ENCODE assay signal across 18 cellular contexts in the genomic region with DNA sequence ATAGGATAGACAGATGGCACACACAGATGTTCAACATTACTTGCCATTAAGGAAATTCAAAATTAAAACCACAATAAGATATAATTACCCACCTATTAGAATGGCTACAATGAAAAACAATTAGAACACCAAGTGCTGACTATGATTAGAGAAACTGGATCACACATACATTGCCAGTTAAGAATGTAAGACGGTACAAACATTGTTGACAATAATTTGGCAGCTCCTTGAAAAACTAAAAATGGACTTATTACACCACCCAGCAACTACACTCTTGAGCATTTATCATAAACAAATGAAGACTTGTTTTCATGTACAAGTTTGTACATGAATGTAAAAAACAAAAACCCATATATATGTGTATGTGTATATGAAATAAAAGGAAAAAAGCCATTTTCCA. TPM values are rescaled to one million over a fixed set of nuclear protein-coding genes. Genes with fewer than 3 reads are reported as not detected.
DNase-seq lines count a peak whose midpoint lies in the region; ATAC-seq, FAIRE-seq and TF ChIP-seq lines count a peak whose summit lies in the region.
"Had no signal": no experiment of that assay in that cellular context is flagged by ENCODE, and none has a peak within 500 bp of the region (broad histone marks: within the 10 kb centered on the region; RNA-seq: fewer than 3 reads in every experiment).

No MANE protein-coding gene starts in this region.

- peak; percentile 99 for FAIRE-seq in A549 (lab: Jason Lieb, UNC)
- FAIRE-seq: G401.6, GM12891, HTR-8/SVneo had no signal

- H3K36me3 ChIP-seq in adipocyte (ENCODE audit: control insufficient read depth, insufficient read depth, low read length, severe bottlenecking) = peaks cover 87% of the 10 kb centered on the region

- no peak for TF ChIP-seq RAD21 in A549 (conservative IDR thresholded peaks at IDR 0.05 in 1 of 2, IDR thresholded peaks at IDR 0.05 in 1 of 2)

- no peaks in the 10 kb centered on the region for H3K27me3 ChIP-seq in adipocyte (replicated peaks; ENCODE audit: control insufficient read depth, insufficient read depth, low read length)

- H3K9ac ChIP-seq in adipocyte (ENCODE audit: low read length) = no peak overlapping the region

- POLR2A ChIA-PET in A549 (lab: Yijun Ruan, JAX) = no interaction called here

- H3K4me3 ChIP-seq in A549 (no peak overlapping the region), adipocyte (ENCODE audit: low read length) (peak overlapping the region; percentile 49)
- H3K4me3 ChIP-seq: GM23338 had no signal

- CTCF ChIA-PET in A549 (lab: Yijun Ruan, JAX) = interaction anchor here (1.1 kb wide), 1 partner anchor 576 kb away, joined by 3 read pairs; no protein-coding TSS in a partner anchor

- TF ChIP-seq CTCF in A549 (IDR thresholded peaks at IDR 0.05) = no peak

- 91% methylated on average over 1 of the region's 1 CpG for WGBS in A549 (ENCODE audit: missing lambda C conversion rate)

- peaks cover 97% of the 10 kb centered on the region for H3K9me3 ChIP-seq in A549
- peaks cover 95% of the 10 kb centered on the region for H3K9me3 ChIP-seq in adipocyte (ENCODE audit: control insufficient read depth, low read length)

- H3K4me2 ChIP-seq in A549 = no peak overlapping the region
- H3K4me2 ChIP-seq: GM23338 had no signal

- no peak for TF ChIP-seq EP300 in A549 (IDR thresholded peaks at IDR 0.05)

- no peak for TF ChIP-seq POLR2A in A549 (IDR thresholded peaks at IDR 0.05; ENCODE audit: low read length)

- DNase-seq in Right ventricle myocardium superior = no peak
- no peak for DNase-seq in left cardiac atrium
- DNase-seq in A549 (ENCODE audit: low read depth in 1 of 2, low spot score in 1 of 2) = no peak
- DNase-seq in NCI-H1105 (lab: John Stamatoyannopoulos, UW) = peak; percentile 39
- no peak for DNase-seq in adipocyte (ENCODE audit: low read depth)
- no peak for DNase-seq in activated naive CD4-positive, alpha-beta T cell treated with Interleukin-2 at 50 U/mL for 16 hours
- DNase-seq: C1 segment of cervical spinal cord; Calu3; CD4-positive, alpha-beta T cell; DMS153; DMS79 treated with DMSO at 0.1 percent for 48 hours; EL; H9 had no signal

- ATAC-seq in Right ventricle myocardium superior (ENCODE audit: poor library complexity) (peak; percentile 68), left cardiac atrium (no peak), A549 (no peak), HG02642 (IDR thresholded peaks at IDR 0.05; ENCODE audit: poor library complexity, unreplicated experiment) (no peak)
- ATAC-seq: GM23338 had no signal

- no peak overlapping the region for H3K27ac ChIP-seq in A549

- H3K4me1 ChIP-seq in A549 (no peaks in the 10 kb centered on the region), adipocyte (ENCODE audit: control insufficient read depth, insufficient read depth, low read length) (no peaks in the 10 kb centered on the region)

- intact Hi-C loops in Right ventricle myocardium superior (cut with DNase I) = no loop called here
- intact Hi-C loops in left cardiac atrium (cut with DNase I) = no loop called here

TF ChIP-seq in A549, 52 proteins besides CTCF, POLR2A, EP300 and RAD21:
- TF ChIP-seq GATA3 (IDR thresholded peaks at IDR 0.05; ENCODE audit: borderline replicate concordance) = no peak
- no peak for TF ChIP-seq HOXB13 (CRISPR knock-in tag; IDR thresholded peaks at IDR 0.05; ENCODE audit: low read depth)
- no peak for TF ChIP-seq SREBF2 (IDR thresholded peaks at IDR 0.05)
- no peak for TF ChIP-seq EHMT2 (IDR thresholded peaks at IDR 0.05; ENCODE audit: low read depth)
- TF ChIP-seq SMC3 (IDR thresholded peaks at IDR 0.05) = no peak
- no peak for TF ChIP-seq HOXB5 (CRISPR knock-in tag; IDR thresholded peaks at IDR 0.05)
- TF ChIP-seq ZSCAN20 (CRISPR knock-in tag; IDR thresholded peaks at IDR 0.05) = no peak
- no peak for TF ChIP-seq CBX8 (IDR thresholded peaks at IDR 0.05)
- no peak for TF ChIP-seq JUNB (IDR thresholded peaks at IDR 0.05)
- TF ChIP-seq, protein P1, sequence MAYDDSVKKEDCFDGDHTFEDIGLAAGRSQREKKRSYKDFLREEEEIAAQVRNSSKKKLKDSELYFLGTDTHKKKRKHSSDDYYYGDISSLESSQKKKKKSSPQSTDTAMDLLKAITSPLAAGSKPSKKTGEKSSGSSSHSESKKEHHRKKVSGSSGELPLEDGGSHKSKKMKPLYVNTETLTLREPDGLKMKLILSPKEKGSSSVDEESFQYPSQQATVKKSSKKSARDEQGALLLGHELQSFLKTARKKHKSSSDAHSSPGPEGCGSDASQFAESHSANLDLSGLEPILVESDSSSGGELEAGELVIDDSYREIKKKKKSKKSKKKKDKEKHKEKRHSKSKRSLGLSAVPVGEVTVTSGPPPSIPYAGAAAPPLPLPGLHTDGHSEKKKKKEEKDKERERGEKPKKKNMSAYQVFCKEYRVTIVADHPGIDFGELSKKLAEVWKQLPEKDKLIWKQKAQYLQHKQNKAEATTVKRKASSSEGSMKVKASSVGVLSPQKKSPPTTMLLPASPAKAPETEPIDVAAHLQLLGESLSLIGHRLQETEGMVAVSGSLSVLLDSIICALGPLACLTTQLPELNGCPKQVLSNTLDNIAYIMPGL (CRISPR knock-in tag; IDR thresholded peaks at IDR 0.05; ENCODE audit: borderline replicate concordance) = no peak
- TF ChIP-seq, protein P2, sequence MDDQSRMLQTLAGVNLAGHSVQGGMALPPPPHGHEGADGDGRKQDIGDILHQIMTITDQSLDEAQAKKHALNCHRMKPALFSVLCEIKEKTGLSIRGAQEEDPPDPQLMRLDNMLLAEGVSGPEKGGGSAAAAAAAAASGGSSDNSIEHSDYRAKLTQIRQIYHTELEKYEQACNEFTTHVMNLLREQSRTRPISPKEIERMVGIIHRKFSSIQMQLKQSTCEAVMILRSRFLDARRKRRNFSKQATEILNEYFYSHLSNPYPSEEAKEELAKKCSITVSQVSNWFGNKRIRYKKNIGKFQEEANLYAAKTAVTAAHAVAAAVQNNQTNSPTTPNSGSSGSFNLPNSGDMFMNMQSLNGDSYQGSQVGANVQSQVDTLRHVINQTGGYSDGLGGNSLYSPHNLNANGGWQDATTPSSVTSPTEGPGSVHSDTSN (IDR thresholded peaks at IDR 0.05) = no peak
- no peak for TF ChIP-seq NFE2L2 (conservative IDR thresholded peaks at IDR 0.05; ENCODE audit: low read length)
- TF ChIP-seq MAZ (IDR thresholded peaks at IDR 0.05; ENCODE audit: borderline replicate concordance, low read depth, low read length) = no peak
- TF ChIP-seq, protein P3, sequence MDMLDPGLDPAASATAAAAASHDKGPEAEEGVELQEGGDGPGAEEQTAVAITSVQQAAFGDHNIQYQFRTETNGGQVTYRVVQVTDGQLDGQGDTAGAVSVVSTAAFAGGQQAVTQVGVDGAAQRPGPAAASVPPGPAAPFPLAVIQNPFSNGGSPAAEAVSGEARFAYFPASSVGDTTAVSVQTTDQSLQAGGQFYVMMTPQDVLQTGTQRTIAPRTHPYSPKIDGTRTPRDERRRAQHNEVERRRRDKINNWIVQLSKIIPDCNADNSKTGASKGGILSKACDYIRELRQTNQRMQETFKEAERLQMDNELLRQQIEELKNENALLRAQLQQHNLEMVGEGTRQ (IDR thresholded peaks at IDR 0.05) = no peak
TF ChIP-seq in A549: peak in this region for 0.

RNA-seq across cellular contexts. Expression of a gene that starts 13.7 kb away (rescaled TPM):
- total RNA-seq in Right ventricle myocardium superior = 5.6 TPM
- 1 to 10 TPM; 6.9 to 7.4 TPM for total RNA-seq in left cardiac atrium
- polyA plus RNA-seq in A549 (2011; rRNA removed) = 12.0 and 14.7 TPM in 2 replicates
- polyA plus RNA-seq in A549 (2012; cell fraction: cytosol; rRNA removed) = 2.5 and 2.6 TPM in 2 replicates
- 4.2 and 7.4 TPM in 2 replicates for polyA plus RNA-seq in A549 (2012; cell fraction: nucleus; rRNA removed)
- polyA plus RNA-seq in A549 (2017; fragmentation: RNase III; extraction: RNeasy Plus Mini Kit Qiagen cat#74134 plus additional on column Dnase treatment) = 11.1 to 12.4 TPM (median 11.2 TPM) in 3 replicates
- 5.9 and 12.5 TPM in 2 replicates for polyA minus RNA-seq in A549 (2011; rRNA and poly(A)+ RNA removed)

RNA-seq across cellular contexts. Expression of a gene that starts 34.5 kb away (rescaled TPM):
- total RNA-seq in Right ventricle myocardium superior = 3.1 TPM
- 1 to 10 TPM; 3.8 to 5.4 TPM for total RNA-seq in left cardiac atrium
- polyA plus RNA-seq in A549 (2011; rRNA removed) = 16.3 and 19.0 TPM in 2 replicates
- 3.6 and 3.7 TPM in 2 replicates for polyA plus RNA-seq in A549 (2012; cell fraction: cytosol; rRNA removed)
- 2.3 and 4.1 TPM in 2 replicates for polyA plus RNA-seq in A549 (2012; cell fraction: nucleus; rRNA removed)
- polyA plus RNA-seq in A549 (2017; fragmentation: RNase III; extraction: RNeasy Plus Mini Kit Qiagen cat#74134 plus additional on column Dnase treatment) = 7.9 to 8.9 TPM (median 8.7 TPM) in 3 replicates
- polyA minus RNA-seq in A549 (2011; rRNA and poly(A)+ RNA removed) = 7.3 and 7.5 TPM in 2 replicates

RNA-seq across cellular contexts. Expression of a gene that starts 47.8 kb away (rescaled TPM):
- total RNA-seq in Right ventricle myocardium superior (19.1 TPM), left cardiac atrium (10 to 100 TPM; 12.1 to 13.1 TPM)
- polyA plus RNA-seq in A549 (2011; rRNA removed) (0.24 and 0.30 TPM in 2 replicates), A549 (2017; fragmentation: RNase III; extraction: RNeasy Plus Mini Kit Qiagen cat#74134 plus additional on column Dnase treatment) (0.04 to 0.12 TPM (median 0.08 TPM) in 3 replicates)
- 0.01 and 0.04 TPM in 2 replicates for polyA plus RNA-seq in A549 (2012; cell fraction: cytosol; rRNA removed)
- 0.02 and 0.22 TPM in 2 replicates for polyA plus RNA-seq in A549 (2012; cell fraction: nucleus; rRNA removed)
- polyA minus RNA-seq in A549 (2011; rRNA and poly(A)+ RNA removed) = 0.12 and 0.29 TPM in 2 replicates
